In genomic region chr9:100869321-100869720, GRCh38 we compare ENCODE assay signal across 19 cellular contexts.
DNase-seq lines count a peak whose midpoint lies in the region; ATAC-seq and TF ChIP-seq lines count a peak whose summit lies in the region.
"Had no signal": no experiment of that assay in that cellular context is flagged by ENCODE, and none has a peak within 500 bp of the region (broad histone marks: within the 10 kb centered on the region; RNA-seq: fewer than 3 reads in every experiment).

No MANE protein-coding gene starts in this region.

- in situ Hi-C loops in astrocyte of the cerebellum (cut with HindIII; ENCODE audit: low sequenced_read_pairs) = no loop called here

- ATAC-seq in HG03442 (IDR thresholded peaks at IDR 0.05; ENCODE audit: unreplicated experiment) = no peak
- ATAC-seq in GM18502 (IDR thresholded peaks at IDR 0.05; ENCODE audit: poor library complexity, unreplicated experiment) = no peak
- ATAC-seq in Right ventricle myocardium inferior = no peak

- intact Hi-C loops in Right ventricle myocardium inferior (cut with DNase I) = no loop called here

- H3K4me3 ChIP-seq in astrocyte of the cerebellum (ENCODE audit: low read depth, low read length) = no peak overlapping the region
- H3K4me3 ChIP-seq in epithelial cell of proximal tubule (ENCODE audit: low read depth, low read length) = no peak overlapping the region
- H3K4me3 ChIP-seq: BLaER1 had no signal

- DNase-seq in astrocyte of the cerebellum (ENCODE audit: low read depth) = peak; percentile 2
- DNase-seq in epithelial cell of proximal tubule (ENCODE audit: low read depth) = peak; percentile 56
- DNase-seq in kidney tubule cell (ENCODE audit: low spot score) = peak; percentile 68
- DNase-seq in renal cortical epithelial cell (ENCODE audit: low read depth) = peak; percentile 67
- DNase-seq in NCI-H1092 (lab: John Stamatoyannopoulos, UW) = no peak
- no peak for DNase-seq in Right ventricle myocardium inferior (ENCODE audit: missing footprints)
- DNase-seq: 8988T; ACHN; BE2C; C1 segment of cervical spinal cord; CD4-positive, alpha-beta memory T cell; CD4-positive, CD25-positive, alpha-beta regulatory T cell; CD8-positive, alpha-beta memory T cell; COR-L47; DMS79 treated with DMSO at 0.1 percent for 48 hours; GF-D8 had no signal

- TF ChIP-seq CTCF in astrocyte of the cerebellum (IDR thresholded peaks at IDR 0.05; ENCODE audit: low read depth, low read length, missing control alignments) (no peak), epithelial cell of proximal tubule (conservative IDR thresholded peaks at IDR 0.05; ENCODE audit: low read depth, low read length) (no peak)

Comparison
In these comparisons a context has a peak if more than half of its experiments do, and no peak if none do; other contexts are left out.
1. DNase-seq: peak in astrocyte of the cerebellum (single experiment), epithelial cell of proximal tubule (single experiment), kidney tubule cell (single experiment) and renal cortical epithelial cell (single experiment); none in NCI-H1092 (single experiment) and Right ventricle myocardium inferior (single experiment).